Comparison of ENCODE assay signal across 29 cellular contexts in genomic region chr1:39533442-39533841, GRCh38. TPM values are rescaled to one million over a fixed set of nuclear protein-coding genes. Genes with fewer than 3 reads are reported as not detected.
"Had no signal": no experiment of that assay in that cellular context is flagged by ENCODE, and none has a peak within 500 bp of the region (broad histone marks: within the 10 kb centered on the region; RNA-seq: fewer than 3 reads in every experiment).

No MANE protein-coding gene starts in this region.

- H3K4me1 ChIP-seq: stomach, suprapubic skin, testis, tibial artery, tibial nerve, transverse colon, upper lobe of left lung, upper lobe of right lung, uterus, vagina had no signal

- H3K27ac Mint-ChIP-seq: stimulated activated effector memory CD8-positive, alpha-beta T cell treated with anti-CD3 and anti-CD28 coated beads, Interleukin-12 subunit alpha, Interleukin-12 subunit beta, amount 100 ng/mL, for 72 hours; stimulated activated memory B cell treated with anti-CD40 and anti-IgM and Interleukin-4, amounts not matched to agents 10 μg/mL and 1 μg/mL and 100 μg/mL, for 72 hours; stimulated activated naive B cell treated with anti-CD40 and anti-IgM and Interleukin-4, amounts not matched to agents 10 μg/mL and 1 μg/mL and 100 μg/mL, for 72 hours; stimulated activated naive CD8-positive, alpha-beta T cell treated with anti-CD3 and anti-CD28 coated beads, Interleukin-15, amount 100 ng/mL, for 72 hours; stimulated activated naive CD8-positive, alpha-beta T cell treated with anti-CD3 and anti-CD28 coated beads, Interleukin-15, Interleukin-2, amounts not matched to agents 100 ng/mL and 50 ng/mL, for 24 hours; type B pancreatic cell had no signal

- H3K36me3 ChIP-seq: uterus had no signal

- H3K27ac ChIP-seq: stomach, suprapubic skin, testis, thoracic aorta, tibial artery, tibial nerve, transverse colon, upper lobe of left lung, upper lobe of right lung, uterus, vagina had no signal

- ATAC-seq: stimulated activated effector memory CD8-positive, alpha-beta T cell treated with anti-CD3 and anti-CD28 coated beads, Interleukin-12 subunit alpha, Interleukin-12 subunit beta, amount 100 ng/mL, for 72 hours; stimulated activated memory B cell treated with anti-CD40 and anti-IgM and Interleukin-4, amounts not matched to agents 10 μg/mL and 1 μg/mL and 100 μg/mL, for 72 hours; stimulated activated naive B cell treated with anti-CD40 and anti-IgM and Interleukin-4, amounts not matched to agents 10 μg/mL and 1 μg/mL and 100 μg/mL, for 72 hours; stimulated activated naive CD8-positive, alpha-beta T cell treated with anti-CD3 and anti-CD28 coated beads, Interleukin-15, amount 100 ng/mL, for 72 hours; stimulated activated naive CD8-positive, alpha-beta T cell treated with anti-CD3 and anti-CD28 coated beads, Interleukin-15, Interleukin-2, amounts not matched to agents 100 U/mL and 50 U/mL, for 24 hours; upper lobe of right lung had no signal

- H3K9me3 Mint-ChIP-seq: stimulated activated effector memory CD8-positive, alpha-beta T cell treated with anti-CD3 and anti-CD28 coated beads, Interleukin-12 subunit alpha, Interleukin-12 subunit beta, amount 100 ng/mL, for 72 hours; stimulated activated memory B cell treated with anti-CD40 and anti-IgM and Interleukin-4, amounts not matched to agents 10 μg/mL and 1 μg/mL and 100 μg/mL, for 72 hours; stimulated activated naive B cell treated with anti-CD40 and anti-IgM and Interleukin-4, amounts not matched to agents 10 μg/mL and 1 μg/mL and 100 μg/mL, for 72 hours; stimulated activated naive CD8-positive, alpha-beta T cell treated with anti-CD3 and anti-CD28 coated beads, Interleukin-15, amount 100 ng/mL, for 72 hours; stimulated activated naive CD8-positive, alpha-beta T cell treated with anti-CD3 and anti-CD28 coated beads, Interleukin-15, Interleukin-2, amounts not matched to agents 100 ng/mL and 50 ng/mL, for 24 hours; type B pancreatic cell had no signal

- H3K9me3 ChIP-seq: stomach, suprapubic skin, testis, thoracic aorta, tibial artery, tibial nerve, transverse colon, upper lobe of left lung, upper lobe of right lung, uterus, vagina had no signal

- H3K4me1 Mint-ChIP-seq: stimulated activated naive CD8-positive, alpha-beta T cell treated with anti-CD3 and anti-CD28 coated beads, Interleukin-15, amount 100 ng/mL, for 72 hours had no signal

- H3K27me3 ChIP-seq: stomach, suprapubic skin, testis, tibial artery, tibial nerve, transverse colon, upper lobe of left lung, upper lobe of right lung, uterus, vagina had no signal

- H3K4me3 ChIP-seq: stomach, suprapubic skin, testis, thoracic aorta, tibial artery, tibial nerve, transverse colon, upper lobe of left lung, upper lobe of right lung, uterus, vagina had no signal

- FAIRE-seq: urothelium cell line had no signal

- DNase-seq: stimulated activated CD4-positive, alpha-beta T cell treated with anti-CD3 and anti-CD28 coated beads, Interleukin-2, amount 100 ng/mL, for 24 hours; stimulated activated CD4-positive, alpha-beta T cell treated with anti-CD3 and anti-CD28 coated beads, Interleukin-2, amount 100 ng/mL, for 48 hours; stimulated activated CD4-positive, alpha-beta T cell treated with anti-CD3 and anti-CD28 coated beads, Interleukin-4, amount 100 ng/mL, for 1 hour; stimulated activated CD4-positive, alpha-beta T cell treated with anti-CD3 and anti-CD28 coated beads, Interleukin-4, amount 100 ng/mL, for 24 hours; stimulated activated CD4-positive, alpha-beta T cell treated with anti-CD3 and anti-CD28 coated beads, Interleukin-4, amount 100 ng/mL, for 4 hours; stimulated activated CD8-positive, alpha-beta memory T cell treated with anti-CD3 and anti-CD28 coated beads, Interleukin-4, amount 100 ng/mL, for 48 hours; stimulated activated naive B cell treated with anti-CD40 and anti-IgM and Interleukin-4, amounts not matched to agents 10 μg/mL and 1 μg/mL and 100 μg/mL, for 72 hours; stimulated activated naive CD4-positive, alpha-beta T cell; stimulated activated naive CD4-positive, alpha-beta T cell treated with Interleukin-2 at 50 U/mL for 16 hours; stimulated activated naive CD8-positive, alpha-beta T cell treated with anti-CD3 and anti-CD28 coated beads, Interleukin-15, amount 100 ng/mL, for 72 hours; stimulated activated naive CD8-positive, alpha-beta T cell treated with anti-CD3 and anti-CD28 coated beads, Interleukin-15, Interleukin-2, amounts not matched to agents 100 U/mL and 50 U/mL, for 24 hours; stomach; substantia nigra; testis; tibial artery; transverse colon; upper lobe of left lung; upper lobe of right lung; uterus had no signal

- H3K4me3 Mint-ChIP-seq: stimulated activated effector memory CD8-positive, alpha-beta T cell treated with anti-CD3 and anti-CD28 coated beads, Interleukin-12 subunit alpha, Interleukin-12 subunit beta, amount 100 ng/mL, for 72 hours; stimulated activated memory B cell treated with anti-CD40 and anti-IgM and Interleukin-4, amounts not matched to agents 10 μg/mL and 1 μg/mL and 100 μg/mL, for 72 hours; stimulated activated naive B cell treated with anti-CD40 and anti-IgM and Interleukin-4, amounts not matched to agents 10 μg/mL and 1 μg/mL and 100 μg/mL, for 72 hours; stimulated activated naive CD8-positive, alpha-beta T cell treated with anti-CD3 and anti-CD28 coated beads, Interleukin-15, amount 100 ng/mL, for 72 hours; stimulated activated naive CD8-positive, alpha-beta T cell treated with anti-CD3 and anti-CD28 coated beads, Interleukin-15, Interleukin-2, amounts not matched to agents 100 ng/mL and 50 ng/mL, for 24 hours; type B pancreatic cell had no signal

- H3K27me3 Mint-ChIP-seq: stimulated activated memory B cell treated with anti-CD40 and anti-IgM and Interleukin-4, amounts not matched to agents 10 μg/mL and 1 μg/mL and 100 μg/mL, for 72 hours; stimulated activated naive B cell treated with anti-CD40 and anti-IgM and Interleukin-4, amounts not matched to agents 10 μg/mL and 1 μg/mL and 100 μg/mL, for 72 hours; stimulated activated naive CD8-positive, alpha-beta T cell treated with anti-CD3 and anti-CD28 coated beads, Interleukin-15, amount 100 ng/mL, for 72 hours; stimulated activated naive CD8-positive, alpha-beta T cell treated with anti-CD3 and anti-CD28 coated beads, Interleukin-15, Interleukin-2, amounts not matched to agents 100 ng/mL and 50 ng/mL, for 24 hours; type B pancreatic cell had no signal

RNA-seq across cellular contexts. Expression of gene BMP8A, which starts 42.0 kb away (rescaled TPM):
- total RNA-seq: stomach, subcutaneous adipose tissue, thoracic aorta had no signal
- polyA plus RNA-seq: stomach had no signal
